18 cellular contexts compared by ENCODE assay signal in the genomic region with DNA sequence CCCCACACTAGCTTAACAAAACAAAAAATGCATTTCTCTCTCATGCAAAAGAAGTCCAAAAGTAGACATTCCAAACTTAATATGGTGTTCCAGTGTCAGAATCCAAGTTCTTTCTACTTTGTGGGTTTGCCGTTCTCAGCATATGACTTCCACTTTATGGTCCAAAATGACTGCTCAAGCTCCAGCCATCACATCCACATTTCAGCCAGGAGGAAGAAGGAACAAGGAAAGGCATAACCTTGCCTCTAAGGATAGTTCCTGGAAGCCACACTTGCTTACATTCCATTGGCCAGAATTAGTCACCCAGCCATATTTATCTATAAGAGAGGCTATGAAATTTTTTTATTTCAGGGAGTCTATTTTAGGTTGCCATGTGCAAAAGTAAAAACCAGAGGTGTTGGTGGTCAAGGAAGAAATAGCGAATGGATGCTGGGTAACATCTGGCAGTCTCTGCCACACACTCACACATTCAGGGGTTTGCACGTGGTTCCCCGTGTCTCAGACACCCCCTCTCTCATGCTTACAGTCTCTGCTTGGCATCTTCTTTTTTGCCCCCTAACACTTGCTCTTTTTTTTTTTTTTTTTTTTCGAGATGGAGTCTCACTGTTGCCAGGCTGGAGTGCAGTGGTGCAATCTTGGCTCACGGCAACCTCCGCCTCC.
A peak's percentile ranks its signal among the peaks of the same experiment; 100 is the strongest.
DNase-seq lines count a peak whose midpoint lies in the region; ATAC-seq and TF ChIP-seq lines count a peak whose summit lies in the region.
"Had no signal": no experiment of that assay in that cellular context is flagged by ENCODE, and none has a peak within 500 bp of the region (broad histone marks: within the 10 kb centered on the region; RNA-seq: fewer than 3 reads in every experiment).

No MANE protein-coding gene starts in this region.

- H3K9me3 ChIP-seq in T-helper 17 cell (ENCODE audit: control insufficient read depth, low read length, poor library complexity, severe bottlenecking): no peaks in the 10 kb centered on the region
- H3K9me3 ChIP-seq in effector memory CD4-positive, alpha-beta T cell (ENCODE audit: control insufficient read depth, low read length): no peaks in the 10 kb centered on the region
- peaks cover 9% of the 10 kb centered on the region for H3K9me3 ChIP-seq in endodermal cell (ENCODE audit: control insufficient read depth, low read length)
- H3K9me3 ChIP-seq: mucosa of descending colon had no signal

- H3K36me3 ChIP-seq in effector memory CD4-positive, alpha-beta T cell (ENCODE audit: control insufficient read depth, insufficient read depth, low read length): peaks cover 53% of the 10 kb centered on the region
- H3K36me3 ChIP-seq in mesendoderm (ENCODE audit: control insufficient read depth, insufficient read depth, low read length): peaks cover 2% of the 10 kb centered on the region
- H3K36me3 ChIP-seq in endodermal cell (ENCODE audit: control insufficient read depth, insufficient read depth, low read length): peaks cover 51% of the 10 kb centered on the region

- peaks cover 17 to 44% of the 10 kb centered on the region in 2 donors for H3K36me3 Mint-ChIP-seq in activated naive CD4-positive, alpha-beta T cell treated with anti-CD3 and anti-CD28 coated beads, Interleukin-2, amount 50 U/mL, for 72 hours
- H3K36me3 Mint-ChIP-seq in T-helper 17 cell (ENCODE audit: low read depth): peaks cover 10% of the 10 kb centered on the region
- peaks cover 64% of the 10 kb centered on the region for H3K36me3 Mint-ChIP-seq in endodermal cell (ENCODE audit: low read depth)

- H2BK120ac ChIP-seq in mesendoderm (ENCODE audit: low read depth, low read length): no peak overlapping the region

- peak overlapping the region; percentile 20 for H3K27ac ChIP-seq in effector memory CD4-positive, alpha-beta T cell (ENCODE audit: insufficient read depth, low read length, poor library complexity, severe bottlenecking)
- H3K27ac ChIP-seq in mesendoderm (ENCODE audit: low read depth, low read length): no peak overlapping the region
- H3K27ac ChIP-seq in coronary artery: no peak overlapping the region
- no peak overlapping the region for H3K27ac ChIP-seq in endodermal cell (ENCODE audit: low read depth, low read length)
- H3K27ac ChIP-seq: KMS-11, thoracic aorta had no signal

- H3K4ac ChIP-seq in mesendoderm (ENCODE audit: low read depth, low read length): no peak overlapping the region

- H3K4me1 Mint-ChIP-seq in T-helper 17 cell (peaks cover 27% of the 10 kb centered on the region), endodermal cell (peaks cover 8% of the 10 kb centered on the region)
- peaks cover 36% of the 10 kb centered on the region for H3K4me1 Mint-ChIP-seq in stimulated activated naive CD8-positive, alpha-beta T cell treated with anti-CD3 and anti-CD28 coated beads, Interleukin-15, amount 100 ng/mL, for 72 hours

- TF ChIP-seq CTCF in coronary artery (IDR thresholded peaks at IDR 0.05): no peak
- TF ChIP-seq CTCF in endodermal cell (conservative IDR thresholded peaks at IDR 0.05): no peak

- no peak overlapping the region for H2AK5ac ChIP-seq in mesendoderm (ENCODE audit: low read length)

- no peak overlapping the region for H4K5ac ChIP-seq in mesendoderm (ENCODE audit: low read length)

- ATAC-seq in activated naive CD4-positive, alpha-beta T cell treated with anti-CD3 and anti-CD28 coated beads, Interleukin-2, amount 50 U/mL, for 72 hours: no peak
- ATAC-seq in T-helper 17 cell: no peak
- ATAC-seq in stimulated activated naive CD8-positive, alpha-beta T cell treated with anti-CD3 and anti-CD28 coated beads, Interleukin-15, amount 100 ng/mL, for 72 hours: no peak
- ATAC-seq: left lobe of liver, mucosa of descending colon, SK-N-SH treated with all-trans-retinoic acid at 6 μM for 48 hours had no signal

- H3K23ac ChIP-seq in mesendoderm (ENCODE audit: low read length): no peak overlapping the region

- H2BK15ac ChIP-seq in mesendoderm (replicated peaks; ENCODE audit: low read depth): no peak overlapping the region

- H3K79me2 ChIP-seq in mesendoderm (ENCODE audit: control insufficient read depth, insufficient read depth, low read length): no peaks in the 10 kb centered on the region

- no peak overlapping the region for H3K56ac ChIP-seq in mesendoderm (ENCODE audit: low read length)

- no peak overlapping the region for H3K4me3 Mint-ChIP-seq in T-helper 17 cell
- H3K4me3 Mint-ChIP-seq in stimulated activated naive CD8-positive, alpha-beta T cell treated with anti-CD3 and anti-CD28 coated beads, Interleukin-15, amount 100 ng/mL, for 72 hours: no peak overlapping the region
- no peak overlapping the region for H3K4me3 Mint-ChIP-seq in endodermal cell

- no peak for DNase-seq in activated naive CD4-positive, alpha-beta T cell treated with anti-CD3 and anti-CD28 coated beads, Interleukin-2, amount 50 U/mL, for 72 hours (ENCODE audit: low spot score in 2 of 2)
- no peak for DNase-seq in activated naive CD4-positive, alpha-beta T cell (lab: John Stamatoyannopoulos, UW)
- DNase-seq in T-helper 17 cell (no peak), mesendoderm (no peak), coronary artery (ENCODE audit: low spot score) (no peak), endodermal cell (no peak)
- no peak for DNase-seq in effector memory CD4-positive, alpha-beta T cell
- no peak for DNase-seq in stimulated activated naive CD8-positive, alpha-beta T cell treated with anti-CD3 and anti-CD28 coated beads, Interleukin-15, amount 100 ng/mL, for 72 hours
- DNase-seq: activated CD4-positive, alpha-beta T cell treated with anti-CD3 and anti-CD28 coated beads, Interleukin-2, amount 50 U/mL, for 1 hour; caudate nucleus; effector CD4-positive, alpha-beta T cell; mucosa of descending colon; NCI-H2029; RPMI8226 had no signal

- H3K27ac Mint-ChIP-seq in activated naive CD4-positive, alpha-beta T cell treated with anti-CD3 and anti-CD28 coated beads, Interleukin-2, amount 50 U/mL, for 72 hours: peak overlapping the region; percentile 6 to 80
- H3K27ac Mint-ChIP-seq in T-helper 17 cell (peak overlapping the region; percentile 54), endodermal cell (no peak overlapping the region)
- peak overlapping the region; percentile 87 to 93 for H3K27ac Mint-ChIP-seq in stimulated activated naive CD8-positive, alpha-beta T cell treated with anti-CD3 and anti-CD28 coated beads, Interleukin-15, amount 100 ng/mL, for 72 hours

- no peak overlapping the region for H3K4me2 ChIP-seq in mesendoderm (ENCODE audit: low read length)
- H3K4me2 ChIP-seq: KMS-11 had no signal

- H3K9me3 Mint-ChIP-seq in activated naive CD4-positive, alpha-beta T cell treated with anti-CD3 and anti-CD28 coated beads, Interleukin-2, amount 50 U/mL, for 72 hours: peaks cover 0 to 4% of the 10 kb centered on the region in 2 donors
- no peaks in the 10 kb centered on the region for H3K9me3 Mint-ChIP-seq in stimulated activated naive CD8-positive, alpha-beta T cell treated with anti-CD3 and anti-CD28 coated beads, Interleukin-15, amount 100 ng/mL, for 72 hours
- H3K9me3 Mint-ChIP-seq in endodermal cell: no peaks in the 10 kb centered on the region

- H3K27me3 Mint-ChIP-seq in T-helper 17 cell (no peaks in the 10 kb centered on the region), endodermal cell (ENCODE audit: insufficient read depth) (no peaks in the 10 kb centered on the region)
- H3K27me3 Mint-ChIP-seq in stimulated activated naive CD8-positive, alpha-beta T cell treated with anti-CD3 and anti-CD28 coated beads, Interleukin-15, amount 100 ng/mL, for 72 hours: no peaks in the 10 kb centered on the region

- H3K27me3 ChIP-seq in effector memory CD4-positive, alpha-beta T cell (replicated peaks; ENCODE audit: control insufficient read depth, insufficient read depth, low read length, poor library complexity, severe bottlenecking): no peaks in the 10 kb centered on the region
- H3K27me3 ChIP-seq in mesendoderm (ENCODE audit: insufficient read depth, low read length, poor library complexity): no peaks in the 10 kb centered on the region
- H3K27me3 ChIP-seq in endodermal cell (ENCODE audit: control insufficient read depth, insufficient read depth, low read length, poor library complexity, severe bottlenecking): no peaks in the 10 kb centered on the region

- H4K8ac ChIP-seq in mesendoderm (ENCODE audit: low read depth, low read length): no peak overlapping the region

- H3K9ac ChIP-seq in mesendoderm (ENCODE audit: low read length): no peak overlapping the region
- no peak overlapping the region for H3K9ac ChIP-seq in endodermal cell (ENCODE audit: extremely low read depth, low read length, poor library complexity, severe bottlenecking)
- H3K9ac ChIP-seq: KMS-11 had no signal

- no peak overlapping the region for H3K18ac ChIP-seq in mesendoderm (ENCODE audit: low read length)

- H3K79me1 ChIP-seq in mesendoderm (ENCODE audit: low read length): no peaks in the 10 kb centered on the region

- no peak overlapping the region for H3K4me3 ChIP-seq in effector memory CD4-positive, alpha-beta T cell (ENCODE audit: insufficient read depth, low read depth, low read length, poor library complexity, severe bottlenecking)
- H3K4me3 ChIP-seq in mesendoderm (ENCODE audit: low read length): no peak overlapping the region
- no peak overlapping the region for H3K4me3 ChIP-seq in coronary artery
- H3K4me3 ChIP-seq in endodermal cell (ENCODE audit: low read length): no peak overlapping the region
- H3K4me3 ChIP-seq: mucosa of descending colon, thoracic aorta had no signal

- no peak overlapping the region for H2BK5ac ChIP-seq in mesendoderm (ENCODE audit: low read length)

- H3K4me1 ChIP-seq in effector memory CD4-positive, alpha-beta T cell (ENCODE audit: control insufficient read depth, insufficient read depth, low read length, poor library complexity, severe bottlenecking): no peaks in the 10 kb centered on the region
- peaks cover 2% of the 10 kb centered on the region for H3K4me1 ChIP-seq in mesendoderm (ENCODE audit: control insufficient read depth, low read depth, low read length)
- H3K4me1 ChIP-seq in endodermal cell (ENCODE audit: control insufficient read depth, insufficient read depth, low read length): no peaks in the 10 kb centered on the region

- WGBS in mesendoderm (ENCODE audit: extremely low coverage, insufficient coverage, low lambda C conversion rate): no CpG with 5 or more reads among the region's 7 CpGs
- WGBS in endodermal cell (ENCODE audit: insufficient coverage in 1 of 2, insufficient read length in 1 of 2), 2 experiments: 98 to 100% methylated on average over 2 to 6 of the region's 7 CpGs
